Comparison of ENCODE assay signal across 17 cellular contexts in genomic region chr7:15921576-15921975, GRCh38.
DNase-seq lines count a peak whose midpoint lies in the region; ATAC-seq and TF ChIP-seq lines count a peak whose summit lies in the region.
"Had no signal": no experiment of that assay in that cellular context is flagged by ENCODE, and none has a peak within 500 bp of the region (broad histone marks: within the 10 kb centered on the region; RNA-seq: fewer than 3 reads in every experiment).

No MANE protein-coding gene starts in this region.

- H3K4me2 ChIP-seq in SK-N-SH (peak overlapping the region; percentile 72), skeletal muscle satellite cell (ENCODE audit: low read length) (peak overlapping the region; percentile 78)

- H3K27ac ChIP-seq in SK-N-SH (ENCODE audit: low read depth in 2 of 2, low read length in 1 of 2): no peak overlapping the region

- 0 out of 4 replicates have a peak, but pooled peaks cover 0 to 6% of the 10 kb centered on the region in 2 experiments for H3K4me1 ChIP-seq in SK-N-SH (ENCODE audit: control insufficient read depth in 1 of 2, insufficient read depth in 2 of 2, low read depth in 1 of 2, low read length in 1 of 2)
- peaks cover 28% of the 10 kb centered on the region for H3K4me1 ChIP-seq in skeletal muscle satellite cell (ENCODE audit: control insufficient read depth, insufficient read depth, low read length)

- H3K27me3 ChIP-seq in SK-N-SH (ENCODE audit: insufficient read depth): no peaks in the 10 kb centered on the region; the same call in 1 of the 2 replicates
- no peaks in the 10 kb centered on the region for H3K27me3 ChIP-seq in skeletal muscle satellite cell (ENCODE audit: control insufficient read depth, insufficient read depth, low read length)

- TF ChIP-seq CTCF in SK-N-SH (IDR thresholded peaks at IDR 0.05): peak; percentile 36; the same call in 1 of the 2 replicates

- H2AFZ ChIP-seq in SK-N-SH (ENCODE audit: low read depth): no peak overlapping the region; the same call in 1 of the 2 replicates

- DNase-seq in SK-N-SH (no peak), RPMI7951 (ENCODE audit: low read depth) (peak; percentile 44), fibroblast of gingiva (ENCODE audit: low read depth) (peak; percentile 65), LoVo (ENCODE audit: low spot score) (no peak)
- DNase-seq in activated T-cell treated with anti-CD3 and anti-CD28 coated beads, Interleukin-2, amount 50 U/mL, for 48 hours: no peak
- DNase-seq: 8988T; CD8-positive, alpha-beta T cell; central memory CD4-positive, alpha-beta T cell; naive thymus-derived CD8-positive, alpha-beta T cell; NCI-H1092; NCI-H2171; NCI-H82; SW 1271 had no signal

- POLR2A ChIA-PET in SK-N-SH (lab: Yijun Ruan, JAX): no interaction called here

- H3K36me3 ChIP-seq in SK-N-SH (replicated peaks in 1 of 2; ENCODE audit: control insufficient read depth in 1 of 2, insufficient read depth in 2 of 2, low read length in 1 of 2) (no peaks in the 10 kb centered on the region), skeletal muscle satellite cell (ENCODE audit: insufficient read depth, low read length) (no peaks in the 10 kb centered on the region)

- no peaks in the 10 kb centered on the region for H3K79me2 ChIP-seq in SK-N-SH (ENCODE audit: insufficient read depth)

- H4K20me1 ChIP-seq in SK-N-SH (ENCODE audit: insufficient read depth): no peaks in the 10 kb centered on the region

- TF ChIP-seq EP300 in SK-N-SH (IDR thresholded peaks at IDR 0.05; ENCODE audit: borderline replicate concordance in 1 of 2, low read depth in 1 of 2, low read length in 1 of 2): no peak

- H3K4me3 ChIP-seq in SK-N-SH (ENCODE audit: low read depth in 2 of 2, low read length in 1 of 2) (no peak overlapping the region), skeletal muscle satellite cell (ENCODE audit: low read length) (peak overlapping the region; percentile 50)
- H3K4me3 ChIP-seq: lung had no signal

- ATAC-seq in SK-N-SH treated with all-trans-retinoic acid at 6 μM for 48 hours: no peak
- ATAC-seq in HG03521 (IDR thresholded peaks at IDR 0.05; ENCODE audit: unreplicated experiment): no peak
- ATAC-seq: CD8-positive, alpha-beta T cell; naive thymus-derived CD8-positive, alpha-beta T cell had no signal

- no peak for TF ChIP-seq RAD21 in SK-N-SH (IDR thresholded peaks at IDR 0.05; ENCODE audit: low read length)

- 3% methylated on average over 3 of the region's 3 CpGs for WGBS in SK-N-SH (ENCODE audit: low lambda C conversion rate)

- no peak overlapping the region for H3K9ac ChIP-seq in SK-N-SH
- H3K9ac ChIP-seq in skeletal muscle satellite cell (ENCODE audit: low read depth, low read length): peak overlapping the region; percentile 40

- H3K9me2 ChIP-seq in SK-N-SH: no peaks in the 10 kb centered on the region

- no peaks in the 10 kb centered on the region for H3K9me3 ChIP-seq in SK-N-SH
- no peaks in the 10 kb centered on the region for H3K9me3 ChIP-seq in skeletal muscle satellite cell (replicated peaks; ENCODE audit: low read length)

- CTCF ChIA-PET in SK-N-SH (lab: Yijun Ruan, JAX): no interaction called here

- H3F3A ChIP-seq in SK-N-SH (replicated peaks; ENCODE audit: insufficient read depth): peaks cover 4% of the 10 kb centered on the region

TF ChIP-seq in SK-N-SH, 30 proteins besides CTCF, POLR2A, EP300 and RAD21 (continues in another document):
- TF ChIP-seq FOXM1 (IDR thresholded peaks at IDR 0.05; ENCODE audit: low read depth) (no peak), USF2 (IDR thresholded peaks at IDR 0.05; ENCODE audit: borderline replicate concordance, low read depth, low read length) (no peak), FOXJ3 (CRISPR knock-in tag; IDR thresholded peaks at IDR 0.05) (no peak), SMC3 (IDR thresholded peaks at IDR 0.05; ENCODE audit: low read depth, low read length) (no peak), MXI1 (IDR thresholded peaks at IDR 0.05; ENCODE audit: low read depth, low read length) (no peak), RFX5 (IDR thresholded peaks at IDR 0.05; ENCODE audit: low read length) (no peak), GABPA (IDR thresholded peaks at IDR 0.05; ENCODE audit: low read depth) (no peak), FOSL2 (IDR thresholded peaks at IDR 0.05; ENCODE audit: borderline replicate concordance, low read depth) (no peak), EZH2phosphoT487 (IDR thresholded peaks at IDR 0.05; ENCODE audit: borderline replicate concordance, low read depth) (no peak), YY1 (IDR thresholded peaks at IDR 0.05; ENCODE audit: low read depth) (no peak), RCOR1 (IDR thresholded peaks at IDR 0.05; ENCODE audit: low read length) (no peak), TCF12 (IDR thresholded peaks at IDR 0.05) (no peak), JUND (IDR thresholded peaks at IDR 0.05) (no peak), NRF1 (IDR thresholded peaks at IDR 0.05; ENCODE audit: low read depth, low read length) (no peak), POLR2AphosphoS5 (IDR thresholded peaks at IDR 0.05; ENCODE audit: low read depth, low read length) (no peak), TAF1 (IDR thresholded peaks at IDR 0.05; ENCODE audit: borderline replicate concordance, low read depth, low read length) (no peak), USF1 (IDR thresholded peaks at IDR 0.05; ENCODE audit: borderline replicate concordance, low read depth) (no peak), ELF1 (IDR thresholded peaks at IDR 0.05) (no peak)

TF ChIP-seq in SK-N-SH treated with all-trans-retinoic acid at 6 μM for 48 hours, 23 proteins besides CTCF, POLR2A, EP300 and RAD21 (continues in another document):
- TF ChIP-seq ARNTL (CRISPR knock-in tag; IDR thresholded peaks at IDR 0.05; ENCODE audit: borderline replicate concordance, low read depth) (no peak), ZNF8 (CRISPR knock-in tag; IDR thresholded peaks at IDR 0.05) (no peak), OSR1 (CRISPR knock-in tag; IDR thresholded peaks at IDR 0.05) (no peak), ISL1 (CRISPR knock-in tag; IDR thresholded peaks at IDR 0.05) (no peak), TSHZ2 (CRISPR knock-in tag; IDR thresholded peaks at IDR 0.05) (no peak), POU6F1 (CRISPR knock-in tag; IDR thresholded peaks at IDR 0.05; ENCODE audit: borderline replicate concordance, low read depth) (no peak), ZFP30 (CRISPR knock-in tag; IDR thresholded peaks at IDR 0.05) (no peak), ESRRG (CRISPR knock-in tag; IDR thresholded peaks at IDR 0.05) (no peak), GLIS3 (CRISPR knock-in tag; IDR thresholded peaks at IDR 0.05) (no peak), ZNF70 (CRISPR knock-in tag; IDR thresholded peaks at IDR 0.05) (no peak), CSDC2 (CRISPR knock-in tag; IDR thresholded peaks at IDR 0.05) (no peak), TOX (CRISPR knock-in tag; IDR thresholded peaks at IDR 0.05; ENCODE audit: borderline replicate concordance) (no peak), CREB5 (CRISPR knock-in tag; IDR thresholded peaks at IDR 0.05; ENCODE audit: low read depth) (no peak), BACH2 (CRISPR knock-in tag; IDR thresholded peaks at IDR 0.05; ENCODE audit: borderline replicate concordance) (no peak), ZC3H10 (CRISPR knock-in tag; IDR thresholded peaks at IDR 0.05) (no peak), RARB (CRISPR knock-in tag; IDR thresholded peaks at IDR 0.05) (no peak)

Comparison
In these comparisons a context has a peak if more than half of its experiments do, and no peak if none do; other contexts are left out.
1. DNase-seq: peak in RPMI7951 (single experiment) and fibroblast of gingiva (single experiment); none in SK-N-SH (single experiment), activated T-cell treated with anti-CD3 and anti-CD28 coated beads, Interleukin-2, amount 50 U/mL, for 48 hours (0 of 2) and LoVo (single experiment).